9 cellular contexts compared by ENCODE assay signal in the genomic region with DNA sequence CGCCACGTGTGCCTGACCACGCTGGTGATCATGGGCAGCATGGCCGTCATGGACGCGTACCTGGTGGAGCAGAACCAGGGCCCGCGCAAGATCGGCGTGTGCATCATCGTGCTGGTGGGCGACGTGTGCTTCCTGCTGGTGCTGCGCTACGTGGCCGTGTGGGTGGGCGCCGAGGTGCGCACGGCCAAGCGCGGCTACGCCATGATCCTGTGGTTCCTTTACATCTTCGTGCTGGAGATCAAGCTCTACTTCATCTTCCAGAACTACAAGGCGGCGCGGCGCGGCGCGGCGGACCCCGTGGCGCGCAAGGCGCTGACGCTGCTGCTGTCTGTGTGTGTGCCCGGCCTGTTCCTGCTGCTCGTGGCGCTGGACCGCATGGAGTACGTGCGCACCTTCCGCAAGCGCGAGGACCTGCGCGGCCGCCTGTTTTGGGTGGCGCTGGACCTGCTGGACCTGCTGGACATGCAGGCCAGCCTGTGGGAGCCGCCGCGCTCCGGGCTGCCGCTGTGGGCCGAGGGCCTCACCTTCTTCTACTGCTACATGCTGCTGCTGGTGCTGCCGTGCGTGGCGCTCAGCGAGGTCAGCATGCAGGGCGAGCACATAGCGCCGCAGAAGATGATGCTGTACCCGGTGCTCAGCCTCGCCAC. TPM values are rescaled to one million over a fixed set of nuclear protein-coding genes. Genes with fewer than 3 reads are reported as not detected.
DNase-seq lines count a peak whose midpoint lies in the region; ATAC-seq and TF ChIP-seq lines count a peak whose summit lies in the region.
"Had no signal": no experiment of that assay in that cellular context is flagged by ENCODE, and none has a peak within 500 bp of the region (broad histone marks: within the 10 kb centered on the region; RNA-seq: fewer than 3 reads in every experiment).

No MANE protein-coding gene starts in this region.

- peak; percentile 27 for DNase-seq in GM23248
- peak; percentile 74 for DNase-seq in activated T-cell treated with anti-CD3 and anti-CD28 coated beads, Interleukin-2, amount 50 U/mL, for 24 hours
- no peak for DNase-seq in kidney epithelial cell (ENCODE audit: low read depth)
- DNase-seq in stimulated activated CD8-positive, alpha-beta memory T cell treated with anti-CD3 and anti-CD28 coated beads, Interleukin-12 subunit alpha, Interleukin-12 subunit beta, amount 100 ng/mL, for 4 hours (ENCODE audit: low read depth) = peak; percentile 44
- no peak for DNase-seq in NCI-H2081 (lab: John Stamatoyannopoulos, UW)
- DNase-seq in NCI-H1417 (lab: John Stamatoyannopoulos, UW) = no peak
- DNase-seq in NCI-H146 treated with DMSO at 0.1 percent for 48 hours (lab: John Stamatoyannopoulos, UW; ENCODE audit: unreplicated experiment) = no peak

- ATAC-seq in HG02571 (IDR thresholded peaks at IDR 0.05; ENCODE audit: unreplicated experiment) = no peak

- no peak overlapping the region for H3K27ac ChIP-seq in GM23248

- H3K4me3 Mint-ChIP-seq in activated T-cell treated with anti-CD3 and anti-CD28 coated beads, Interleukin-2, amount 50 U/mL, for 24 hours = peak overlapping the region; percentile 79

- no peaks in the 10 kb centered on the region for H3K9me3 ChIP-seq in GM23248 (ENCODE audit: low read depth)

- H3K4me1 ChIP-seq in GM23248 (ENCODE audit: insufficient read depth) = no peaks in the 10 kb centered on the region

- 61 to 66% methylated on average over 36 to 52 of the region's 65 CpGs for WGBS in GM23248 (ENCODE audit: low coverage in 1 of 2, low lambda C conversion rate in 2 of 2, missing lambda C conversion rate in 2 of 2), 2 experiments

- no peaks in the 10 kb centered on the region for H3K79me2 ChIP-seq in GM23248 (ENCODE audit: insufficient read depth)

- no peaks in the 10 kb centered on the region for H3K9me3 Mint-ChIP-seq in activated T-cell treated with anti-CD3 and anti-CD28 coated beads, Interleukin-2, amount 50 U/mL, for 24 hours

- H3K4me3 ChIP-seq in GM23248 (peak overlapping the region; percentile 75), kidney epithelial cell (ENCODE audit: low read depth, low read length) (peak overlapping the region; percentile 6)

- no peak for TF ChIP-seq CTCF in kidney epithelial cell (IDR thresholded peaks at IDR 0.05; ENCODE audit: insufficient read depth, low read length, poor library complexity, severe bottlenecking)

- peaks cover 22% of the 10 kb centered on the region for H3K4me1 Mint-ChIP-seq in activated T-cell treated with anti-CD3 and anti-CD28 coated beads, Interleukin-2, amount 50 U/mL, for 24 hours (ENCODE audit: low read depth)

- H3K36me3 Mint-ChIP-seq in activated T-cell treated with anti-CD3 and anti-CD28 coated beads, Interleukin-2, amount 50 U/mL, for 24 hours (ENCODE audit: low read depth) = peaks cover 6% of the 10 kb centered on the region

- in situ Hi-C loops in GM23248 (cut with MboI) = no loop called here

- peak overlapping the region; percentile 91 for H3K27ac Mint-ChIP-seq in activated T-cell treated with anti-CD3 and anti-CD28 coated beads, Interleukin-2, amount 50 U/mL, for 24 hours

- H3K27me3 ChIP-seq in GM23248 (replicated peaks; ENCODE audit: insufficient read depth) = no peaks in the 10 kb centered on the region; the same call in 1 of the 2 replicates
- H3K27me3 ChIP-seq in kidney epithelial cell (ENCODE audit: control insufficient read depth, insufficient read depth, low read length) = peaks cover 54% of the 10 kb centered on the region

- peak overlapping the region; percentile 8; the same call in 1 of the 2 replicates for H3K9ac ChIP-seq in GM23248

- peaks cover 28% of the 10 kb centered on the region for H3K27me3 Mint-ChIP-seq in activated T-cell treated with anti-CD3 and anti-CD28 coated beads, Interleukin-2, amount 50 U/mL, for 24 hours

- H3K36me3 ChIP-seq in GM23248 (ENCODE audit: low read depth) = no peaks in the 10 kb centered on the region
- H3K36me3 ChIP-seq in kidney epithelial cell (ENCODE audit: control insufficient read depth, insufficient read depth, low read length) = no peaks in the 10 kb centered on the region

- H3F3A ChIP-seq in GM23248 (ENCODE audit: insufficient read depth) = peaks cover 14% of the 10 kb centered on the region

- H2AFZ ChIP-seq in GM23248 = peak overlapping the region; percentile 58; the same call in 1 of the 2 replicates

- no peaks in the 10 kb centered on the region for H4K20me1 ChIP-seq in GM23248 (ENCODE audit: insufficient read depth)

- H3K9me2 ChIP-seq in GM23248 (ENCODE audit: insufficient read depth) = no peaks in the 10 kb centered on the region

- peak overlapping the region; percentile 7 for H3K4me2 ChIP-seq in GM23248 (ENCODE audit: unreplicated experiment)

RNA-seq across cellular contexts. Expression of a gene that starts 2.6 kb away (rescaled TPM):
- total RNA-seq in GM23248 (2014; rRNA removed; shearing (Covaris generic)) = 11.1 and 20.5 TPM in 2 replicates
- 4.1 and 5.8 TPM in 2 replicates for polyA plus RNA-seq in GM23248 (2016; fragmentation: Nextera tagmentation; extraction: Ambion mirVana)
- total RNA-seq in kidney epithelial cell = 10.1 and 13.4 TPM in 2 replicates

RNA-seq across cellular contexts. Expression of a gene that starts 37.9 kb away (rescaled TPM):
- total RNA-seq in GM23248 (2014; rRNA removed; shearing (Covaris generic)) = 8.7 and 9.8 TPM in 2 replicates
- 4.0 and 6.4 TPM in 2 replicates for polyA plus RNA-seq in GM23248 (2016; fragmentation: Nextera tagmentation; extraction: Ambion mirVana)
- total RNA-seq in kidney epithelial cell = 7.1 and 7.5 TPM in 2 replicates

RNA-seq across cellular contexts. Expression of a gene that starts 42.3 kb away (rescaled TPM):
- 1.8 and 12.3 TPM in 2 replicates for total RNA-seq in GM23248 (2014; rRNA removed; shearing (Covaris generic))
- 32.7 and 37.7 TPM in 2 replicates for polyA plus RNA-seq in GM23248 (2016; fragmentation: Nextera tagmentation; extraction: Ambion mirVana)
- total RNA-seq in kidney epithelial cell = 2.0 and 11.1 TPM in 2 replicates
- total RNA-seq: M059J had no signal

RNA-seq across cellular contexts. Expression of a gene that starts 54.4 kb away (rescaled TPM):
- total RNA-seq in GM23248 (2014; rRNA removed; shearing (Covaris generic)) = 149 and 188 TPM in 2 replicates
- 317 and 319 TPM in 2 replicates for polyA plus RNA-seq in GM23248 (2016; fragmentation: Nextera tagmentation; extraction: Ambion mirVana)
- 101 and 128 TPM in 2 replicates for total RNA-seq in kidney epithelial cell

Comparison
In these comparisons a context has a peak if more than half of its experiments do, and no peak if none do; other contexts are left out.
1. DNase-seq: peak in GM23248 (single experiment), activated T-cell treated with anti-CD3 and anti-CD28 coated beads, Interleukin-2, amount 50 U/mL, for 24 hours (single experiment) and stimulated activated CD8-positive, alpha-beta memory T cell treated with anti-CD3 and anti-CD28 coated beads, Interleukin-12 subunit alpha, Interleukin-12 subunit beta, amount 100 ng/mL, for 4 hours (single experiment); none in kidney epithelial cell (single experiment), NCI-H2081 (0 of 2), NCI-H1417 (0 of 3) and NCI-H146 treated with DMSO at 0.1 percent for 48 hours (single experiment).